In genomic region chr18:45449761-45450227, GRCh38 we compare ENCODE assay signal across 11 cellular contexts.
DNase-seq lines count a peak whose midpoint lies in the region; ATAC-seq and TF ChIP-seq lines count a peak whose summit lies in the region.
"Had no signal": no experiment of that assay in that cellular context is flagged by ENCODE, and none has a peak within 500 bp of the region (broad histone marks: within the 10 kb centered on the region; RNA-seq: fewer than 3 reads in every experiment).

No MANE protein-coding gene starts in this region.

- DNase-seq in AG09319 (ENCODE audit: extremely low read depth, low read depth) (peak; percentile 15), NCI-H446 treated with DMSO at 0.1 percent for 48 hours (lab: John Stamatoyannopoulos, UW) (peak; percentile 87), fibroblast of the aortic adventitia (ENCODE audit: low read depth) (peak; percentile 62), occipital lobe (lab: John Stamatoyannopoulos, UW) (peak; percentile 20), ecto neural progenitor cell (ENCODE audit: low spot score) (no peak)
- no peak for DNase-seq in NK-92 treated with Interleukin-12 subunit alpha and Interleukin-12 subunit beta, amount 100 ng/mL, for 24 hours (lab: John Stamatoyannopoulos, UW)
- no peak for DNase-seq in activated CD4-positive, alpha-beta T cell treated with anti-CD3 and anti-CD28 coated beads for 4 hours
- DNase-seq: activated naive CD8-positive, alpha-beta T cell treated with anti-CD3 and anti-CD28 coated beads, Interleukin-2, amount 10 ng/mL, durations not matched to agents 7 days and 5 days; CD8-positive, alpha-beta memory T cell; MV-4-11 had no signal

- no peak for TF ChIP-seq CTCF in AG09319 (IDR thresholded peaks at IDR 0.05; ENCODE audit: low read depth, low read length)
- TF ChIP-seq CTCF in fibroblast of the aortic adventitia (IDR thresholded peaks at IDR 0.05; ENCODE audit: insufficient read depth, low read length) = no peak

- ATAC-seq in GM18858 (IDR thresholded peaks at IDR 0.05; ENCODE audit: unreplicated experiment) = no peak

- H3K4me3 ChIP-seq in fibroblast of the aortic adventitia (ENCODE audit: low read depth, low read length) = no peak overlapping the region

Comparison
In these comparisons a context has a peak if more than half of its experiments do, and no peak if none do; other contexts are left out.
1. DNase-seq: peak in AG09319 (single experiment), NCI-H446 treated with DMSO at 0.1 percent for 48 hours (single experiment), fibroblast of the aortic adventitia (single experiment) and occipital lobe (single experiment); none in NK-92 treated with Interleukin-12 subunit alpha and Interleukin-12 subunit beta, amount 100 ng/mL, for 24 hours (single experiment), activated CD4-positive, alpha-beta T cell treated with anti-CD3 and anti-CD28 coated beads for 4 hours (0 of 2) and ecto neural progenitor cell (single experiment).